ENCODE assay signal across 9 cellular contexts in genomic region chr5:1783214-1783551, GRCh38. TPM values are rescaled to one million over a fixed set of nuclear protein-coding genes. Genes with fewer than 3 reads are reported as not detected.
A peak's percentile ranks its signal among the peaks of the same experiment; 100 is the strongest.
DNase-seq lines count a peak whose midpoint lies in the region; ATAC-seq and TF ChIP-seq lines count a peak whose summit lies in the region.
"Had no signal": no experiment of that assay in that cellular context is flagged by ENCODE, and none has a peak within 500 bp of the region (broad histone marks: within the 10 kb centered on the region; RNA-seq: fewer than 3 reads in every experiment).

No MANE protein-coding gene starts in this region.

- intact Hi-C loops in Right ventricle myocardium superior (cut with DNase I) (no loop called here), cardiac septum (cut with DNase I) (no loop called here), aorta (cut with DNase I) (no loop called here)

- H3K4me2 ChIP-seq in OCI-LY3 (ENCODE audit: low read length), result peak overlapping the region; percentile 37
- H3K4me2 ChIP-seq: KMS-11 had no signal

- H3K79me2 ChIP-seq in OCI-LY3 (ENCODE audit: low read length), result no peaks in the 10 kb centered on the region

- H3K9me3 ChIP-seq in OCI-LY3 (ENCODE audit: insufficient read depth, low read length) (no peaks in the 10 kb centered on the region), aorta (ENCODE audit: control insufficient read depth, low read length) (no peaks in the 10 kb centered on the region)

- no peak overlapping the region for H3K9ac ChIP-seq in OCI-LY3 (ENCODE audit: low read length)
- H3K9ac ChIP-seq: KMS-11 had no signal

- H3K4me3 ChIP-seq in OCI-LY3 (ENCODE audit: low read length) (0 out of 2 replicates have a peak overlapping the region, but pooled peaks have one; percentile 16), aorta (ENCODE audit: low read length in 2 of 2) (no peak overlapping the region)

- H3K27me3 ChIP-seq in OCI-LY3 (ENCODE audit: low read depth, low read length), result no peaks in the 10 kb centered on the region
- no peaks in the 10 kb centered on the region for H3K27me3 ChIP-seq in aorta (ENCODE audit: control insufficient read depth in 1 of 2, insufficient read depth in 2 of 2, low read length in 1 of 2)

- no peak overlapping the region for H3K27ac ChIP-seq in OCI-LY3 (ENCODE audit: low read length)
- no peak overlapping the region for H3K27ac ChIP-seq in aorta (ENCODE audit: low read depth in 1 of 2, low read length in 2 of 2)
- no peak overlapping the region for H3K27ac ChIP-seq in substantia nigra (ENCODE audit: low read depth, low read length, poor library complexity, severe bottlenecking)
- H3K27ac ChIP-seq: KMS-11 had no signal

- ATAC-seq in Right ventricle myocardium superior (ENCODE audit: poor library complexity) (peak; percentile 82), HG02885 (IDR thresholded peaks at IDR 0.05; ENCODE audit: poor library complexity, unreplicated experiment) (peak; percentile 81), aorta (ENCODE audit: low FRiP score) (no peak)

- peaks cover 14% of the 10 kb centered on the region for H3K4me1 ChIP-seq in OCI-LY3 (ENCODE audit: low read length)
- H3K4me1 ChIP-seq in aorta (ENCODE audit: control insufficient read depth in 1 of 2, insufficient read depth in 2 of 2, low read length in 2 of 2), result no peaks in the 10 kb centered on the region

- peak; percentile 44 for DNase-seq in Right ventricle myocardium superior
- no peak for DNase-seq in cardiac septum (ENCODE audit: low spot score)
- DNase-seq in aorta, result peak; percentile 11 to 69
- DNase-seq in anterior cingulate cortex (lab: John Stamatoyannopoulos, UW), result no peak
- no peak for DNase-seq in amygdala (lab: John Stamatoyannopoulos, UW)
- DNase-seq in substantia nigra (lab: John Stamatoyannopoulos, UW), result no peak

- H4K20me1 ChIP-seq in OCI-LY3 (ENCODE audit: insufficient read depth, low read length), result no peaks in the 10 kb centered on the region

- no peak for TF ChIP-seq CTCF in OCI-LY3 (IDR thresholded peaks at IDR 0.05; ENCODE audit: low read depth, low read length)

- 10 to 11% methylated on average over 11 of the region's 11 CpGs for WGBS in aorta, 2 donors

- H3K36me3 ChIP-seq in OCI-LY3 (replicated peaks; ENCODE audit: low read depth, low read length), result no peaks in the 10 kb centered on the region
- H3K36me3 ChIP-seq in aorta (ENCODE audit: control insufficient read depth in 1 of 2, insufficient read depth in 2 of 2, low read length in 1 of 2), result no peaks in the 10 kb centered on the region

- no peak overlapping the region for H2AFZ ChIP-seq in OCI-LY3 (ENCODE audit: low read depth, low read length)

RNA-seq across cellular contexts. Expression of gene MRPL36, which starts 16.5 kb away (rescaled TPM):
- total RNA-seq in Right ventricle myocardium superior (65.5 TPM), cardiac septum (43.2 TPM), aorta (10 to 100 TPM; 25.1 to 28.5 TPM)
- 10 to 100 TPM; 49.5 to 62.2 TPM for polyA plus RNA-seq in aorta

RNA-seq across cellular contexts. Expression of gene NDUFS6, which starts 18.0 kb away (rescaled TPM):
- 126 TPM for total RNA-seq in Right ventricle myocardium superior
- total RNA-seq in cardiac septum, result 78.6 TPM
- 10 to 100 TPM; 16.7 to 24.2 TPM for total RNA-seq in aorta
- 10 to 100 TPM; 46.6 to 64.9 TPM for polyA plus RNA-seq in aorta

Comparison
In these comparisons a context has a peak if more than half of its experiments do, and no peak if none do; other contexts are left out.
1. DNase-seq: peak in Right ventricle myocardium superior (single experiment) and aorta (2 of 2); none in cardiac septum (single experiment), anterior cingulate cortex (0 of 58), amygdala (0 of 56) and substantia nigra (0 of 49).